18 cellular contexts compared by ENCODE assay signal in the genomic region with DNA sequence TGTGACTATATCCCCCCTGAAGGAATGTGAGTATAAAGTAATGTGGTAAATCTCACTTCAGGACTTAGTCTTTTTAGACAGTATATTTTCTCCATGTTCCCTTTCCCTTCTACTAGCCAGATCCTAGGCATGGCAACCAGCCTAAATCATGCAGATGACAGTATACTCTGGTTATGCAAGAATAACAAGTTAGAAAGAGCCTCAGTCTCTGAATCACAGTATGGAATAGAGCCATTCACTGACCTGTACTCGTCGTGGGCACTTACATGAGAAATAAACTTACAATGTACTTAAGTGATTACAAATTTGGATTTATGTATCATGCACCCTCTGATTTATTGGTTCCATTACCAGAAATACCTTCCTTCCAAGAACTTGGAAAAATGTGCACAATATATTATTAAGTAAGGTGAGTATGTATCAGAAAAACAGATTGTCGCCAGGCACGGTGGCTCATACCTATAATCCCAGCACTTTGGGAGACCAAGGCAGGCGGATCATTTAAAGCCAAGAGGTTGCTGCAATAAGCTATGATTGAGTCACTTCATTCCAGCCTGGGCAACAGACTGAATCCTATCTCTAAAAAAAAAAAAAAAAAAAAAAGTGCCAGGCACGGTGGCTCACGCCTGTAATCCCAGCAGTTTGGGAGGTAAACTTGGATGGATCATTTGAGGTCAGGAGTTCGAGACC. TPM values are rescaled to one million over a fixed set of nuclear protein-coding genes. Genes with fewer than 3 reads are reported as not detected.
DNase-seq lines count a peak whose midpoint lies in the region; ATAC-seq, FAIRE-seq and TF ChIP-seq lines count a peak whose summit lies in the region.
"Had no signal": no experiment of that assay in that cellular context is flagged by ENCODE, and none has a peak within 500 bp of the region (broad histone marks: within the 10 kb centered on the region; RNA-seq: fewer than 3 reads in every experiment).

No MANE protein-coding gene starts in this region.

- CTCF ChIA-PET in PC-3 (lab: Charles Lee): no interaction called here
- CTCF ChIA-PET in CD8-positive, alpha-beta T cell (lab: Charles Lee): interaction anchor here (1.1 to 1.2 kb wide), 2 partner anchors 9 to 229 kb away, joined by 3 to 4 read pairs; no protein-coding TSS in a partner anchor

- H3K27me3 ChIP-seq in PC-3 (ENCODE audit: low read length): no peaks in the 10 kb centered on the region
- no peaks in the 10 kb centered on the region for H3K27me3 ChIP-seq in esophagus muscularis mucosa
- H3K27me3 ChIP-seq in CD8-positive, alpha-beta T cell (ENCODE audit: insufficient read depth, low read length): no peaks in the 10 kb centered on the region

- H3K27ac Mint-ChIP-seq in CD8-positive, alpha-beta T cell: no peak overlapping the region
- H3K27ac Mint-ChIP-seq in glutamatergic neuron (ENCODE audit: unreplicated experiment): no peak overlapping the region
- H3K27ac Mint-ChIP-seq: activated naive CD8-positive, alpha-beta T cell treated with anti-CD3 and anti-CD28 coated beads, Interleukin-2, amount 10 ng/mL, durations not matched to agents 7 days and 5 days; CD8-positive, alpha-beta memory T cell; IgD-negative memory B cell; stimulated activated naive B cell treated with anti-CD40 and anti-IgM and Interleukin-4, amounts not matched to agents 10 μg/mL and 1 μg/mL and 100 μg/mL, for 72 hours had no signal

- H3K4me3 Mint-ChIP-seq in CD8-positive, alpha-beta T cell: no peak overlapping the region
- H3K4me3 Mint-ChIP-seq in glutamatergic neuron (ENCODE audit: unreplicated experiment): no peak overlapping the region
- H3K4me3 Mint-ChIP-seq: activated naive CD8-positive, alpha-beta T cell treated with anti-CD3 and anti-CD28 coated beads, Interleukin-2, amount 10 ng/mL, durations not matched to agents 7 days and 5 days; CD8-positive, alpha-beta memory T cell; IgD-negative memory B cell; stimulated activated naive B cell treated with anti-CD40 and anti-IgM and Interleukin-4, amounts not matched to agents 10 μg/mL and 1 μg/mL and 100 μg/mL, for 72 hours had no signal

- no peak overlapping the region for H3K9ac ChIP-seq in PC-3 (ENCODE audit: low read length)

- TF ChIP-seq CTCF in PC-3 (conservative IDR thresholded peaks at IDR 0.05; ENCODE audit: low read depth, low read length): no peak
- no peak for TF ChIP-seq CTCF in esophagus muscularis mucosa (IDR thresholded peaks at IDR 0.05)
- no peak for TF ChIP-seq CTCF in CD8-positive, alpha-beta T cell (IDR thresholded peaks at IDR 0.05)
- TF ChIP-seq CTCF in glutamatergic neuron (IDR thresholded peaks at IDR 0.05; ENCODE audit: partially characterized antibody, unreplicated experiment): no peak
- no peak for TF ChIP-seq CTCF in D721Med (IDR thresholded peaks at IDR 0.05; ENCODE audit: insufficient read depth, missing control alignments)

- H3K79me2 ChIP-seq in PC-3 (ENCODE audit: low read length): no peaks in the 10 kb centered on the region

- no peak for TF ChIP-seq EP300 in esophagus muscularis mucosa (IDR thresholded peaks at IDR 0.05)

- H3K27me3 Mint-ChIP-seq in CD8-positive, alpha-beta T cell (ENCODE audit: low read depth): peaks cover 20% of the 10 kb centered on the region
- H3K27me3 Mint-ChIP-seq in glutamatergic neuron (ENCODE audit: unreplicated experiment): no peaks in the 10 kb centered on the region

- H3K9me3 Mint-ChIP-seq in CD8-positive, alpha-beta T cell: peaks cover 11% of the 10 kb centered on the region
- peaks cover 3% of the 10 kb centered on the region for H3K9me3 Mint-ChIP-seq in glutamatergic neuron (ENCODE audit: unreplicated experiment)

- POLR2A ChIA-PET in PC-3 (lab: Charles Lee; ENCODE audit: unreplicated experiment): interaction anchor here (0.7 kb wide), 1 partner anchor 813 kb away, joined by 3 read pairs; no protein-coding TSS in a partner anchor
- POLR2A ChIA-PET in CD8-positive, alpha-beta T cell (lab: Charles Lee): no interaction called here

- H3K27ac ChIP-seq in PC-3 (ENCODE audit: low read length) (no peak overlapping the region), esophagus muscularis mucosa (replicated peaks in 1 of 4) (no peak overlapping the region)
- H3K27ac ChIP-seq in CD8-positive, alpha-beta T cell (ENCODE audit: low read depth, low read length): no peak overlapping the region

- BruUV-seq in PC-3 (replicated peaks; lab: Mats Ljungman, UMichigan): no TSS peak

- H3K4me1 ChIP-seq in PC-3 (ENCODE audit: insufficient read depth, low read length) (no peaks in the 10 kb centered on the region), esophagus muscularis mucosa (peaks cover 0 to 5% (median 0%) of the 10 kb centered on the region in 4 donors)
- H3K4me1 ChIP-seq in CD8-positive, alpha-beta T cell (ENCODE audit: insufficient read depth, low read length): no peaks in the 10 kb centered on the region

- no peaks in the 10 kb centered on the region for H3K9me2 ChIP-seq in PC-3 (replicated peaks; ENCODE audit: low read length)

- no peaks in the 10 kb centered on the region for H3K36me3 ChIP-seq in PC-3 (ENCODE audit: low read depth, low read length)
- no peaks in the 10 kb centered on the region for H3K36me3 ChIP-seq in esophagus muscularis mucosa
- H3K36me3 ChIP-seq in CD8-positive, alpha-beta T cell (ENCODE audit: insufficient read depth, low read length): no peaks in the 10 kb centered on the region

- no peaks in the 10 kb centered on the region for H4K20me1 ChIP-seq in PC-3 (ENCODE audit: low read length)

- ATAC-seq in PC-3 (peak; percentile 71), GM21529 (IDR thresholded peaks at IDR 0.05; ENCODE audit: unreplicated experiment) (no peak)
- ATAC-seq in CD8-positive, alpha-beta T cell: no peak
- ATAC-seq: activated CD4-positive, CD25-positive, alpha-beta regulatory T cell treated with anti-CD3 and anti-CD28 coated beads, Interleukin-2, amount 50 U/mL, for 24 hours; stimulated activated naive B cell treated with anti-CD40 and anti-IgM and Interleukin-4, amounts not matched to agents 10 μg/mL and 1 μg/mL and 100 μg/mL, for 72 hours had no signal

- H3K4me2 ChIP-seq in PC-3 (ENCODE audit: low read length): no peak overlapping the region

- WGBS in esophagus muscularis mucosa: 81% methylated on average over 8 of the region's 8 CpGs

- no peak for TF ChIP-seq POLR2A in esophagus muscularis mucosa (IDR thresholded peaks at IDR 0.05; ENCODE audit: low read depth)

- no peak overlapping the region for H3K4me3 ChIP-seq in PC-3 (ENCODE audit: low read length)
- H3K4me3 ChIP-seq in esophagus muscularis mucosa: no peak overlapping the region
- H3K4me3 ChIP-seq in CD8-positive, alpha-beta T cell (ENCODE audit: low read depth, low read length): no peak overlapping the region

- no peak for FAIRE-seq in D721Med (lab: Jason Lieb, UNC)

- H3K4me1 Mint-ChIP-seq in CD8-positive, alpha-beta T cell (ENCODE audit: low read depth): no peaks in the 10 kb centered on the region
- H3K4me1 Mint-ChIP-seq in glutamatergic neuron (ENCODE audit: low read depth, unreplicated experiment): no peaks in the 10 kb centered on the region
- H3K4me1 Mint-ChIP-seq: activated naive CD8-positive, alpha-beta T cell treated with anti-CD3 and anti-CD28 coated beads, Interleukin-2, amount 10 ng/mL, durations not matched to agents 7 days and 5 days; CD8-positive, alpha-beta memory T cell; IgD-negative memory B cell; stimulated activated naive B cell treated with anti-CD40 and anti-IgM and Interleukin-4, amounts not matched to agents 10 μg/mL and 1 μg/mL and 100 μg/mL, for 72 hours had no signal

- H3K36me3 Mint-ChIP-seq in CD8-positive, alpha-beta T cell: no peaks in the 10 kb centered on the region
- peaks cover 15% of the 10 kb centered on the region for H3K36me3 Mint-ChIP-seq in glutamatergic neuron (ENCODE audit: unreplicated experiment)
- H3K36me3 Mint-ChIP-seq: activated naive CD8-positive, alpha-beta T cell treated with anti-CD3 and anti-CD28 coated beads, Interleukin-2, amount 10 ng/mL, durations not matched to agents 7 days and 5 days had no signal

- H3K9me3 ChIP-seq in PC-3 (ENCODE audit: low read length) (peaks cover 7% of the 10 kb centered on the region; the same call in 1 of the 2 replicates), esophagus muscularis mucosa (peaks cover 0 to 11% (median 2%) of the 10 kb centered on the region in 4 donors)
- no peaks in the 10 kb centered on the region for H3K9me3 ChIP-seq in CD8-positive, alpha-beta T cell (ENCODE audit: low read length)

- H2AFZ ChIP-seq in PC-3 (ENCODE audit: low read length): no peak overlapping the region

- DNase-seq in EH (ENCODE audit: low read depth): peak; percentile 87
- DNase-seq in PC-3: peak; percentile 85
- peak; percentile 29 for DNase-seq in esophagus muscularis mucosa (ENCODE audit: extremely low spot score)
- peak; percentile 28 for DNase-seq in renal cortical epithelial cell (ENCODE audit: low read depth)
- no peak for DNase-seq in CD8-positive, alpha-beta T cell
- no peak for DNase-seq in glutamatergic neuron
- no peak for DNase-seq in D721Med (ENCODE audit: insufficient read length, low spot score)
- DNase-seq: activated naive CD8-positive, alpha-beta T cell treated with anti-CD3 and anti-CD28 coated beads, Interleukin-2, amount 10 ng/mL, durations not matched to agents 7 days and 5 days; activated T-cell treated with anti-CD3 and anti-CD28 coated beads for 4 hours; CD8-positive, alpha-beta memory T cell; cortex of kidney; left cardiac atrium; NCI-H1436 treated with DMSO at 0.1 percent for 48 hours; NCI-H510A; stimulated activated naive B cell treated with anti-CD40 and anti-IgM and Interleukin-4, amounts not matched to agents 10 μg/mL and 1 μg/mL and 100 μg/mL, for 72 hours had no signal

- no peaks in the 10 kb centered on the region for H3F3A ChIP-seq in PC-3 (ENCODE audit: low read length, unreplicated experiment)

- intact Hi-C loops in PC-3 (cut with micrococcal nuclease) (no loop called here), esophagus muscularis mucosa (cut with DNase I) (no loop called here)
- intact Hi-C loops in CD8-positive, alpha-beta T cell (cut with DNase I, micrococcal nuclease): no loop called here

RNA-seq across cellular contexts. Expression of gene FAM8A1, which starts 25.1 kb away (rescaled TPM):
- total RNA-seq in PC-3 (2014; rRNA removed) (8.5 and 9.0 TPM in 2 replicates), esophagus muscularis mucosa (10 to 100 TPM; 36.8 to 58.8 (median 40.9) TPM), renal cortical epithelial cell (17.2 and 31.6 TPM in 2 replicates), glutamatergic neuron (ENCODE audit: unreplicated experiment) (16.5 TPM)
- total RNA-seq in CD8-positive, alpha-beta T cell: 10 to 100 TPM; 17.6 to 17.8 TPM

Comparison
In these comparisons a context has a peak if more than half of its experiments do, and no peak if none do; other contexts are left out.
1. DNase-seq: peak in EH (single experiment), PC-3 (single experiment), esophagus muscularis mucosa (single experiment) and renal cortical epithelial cell (single experiment); none in CD8-positive, alpha-beta T cell (0 of 7), glutamatergic neuron (single experiment) and D721Med (single experiment).